Comparison of ENCODE assay signal across 8 cellular contexts in the genomic region with DNA sequence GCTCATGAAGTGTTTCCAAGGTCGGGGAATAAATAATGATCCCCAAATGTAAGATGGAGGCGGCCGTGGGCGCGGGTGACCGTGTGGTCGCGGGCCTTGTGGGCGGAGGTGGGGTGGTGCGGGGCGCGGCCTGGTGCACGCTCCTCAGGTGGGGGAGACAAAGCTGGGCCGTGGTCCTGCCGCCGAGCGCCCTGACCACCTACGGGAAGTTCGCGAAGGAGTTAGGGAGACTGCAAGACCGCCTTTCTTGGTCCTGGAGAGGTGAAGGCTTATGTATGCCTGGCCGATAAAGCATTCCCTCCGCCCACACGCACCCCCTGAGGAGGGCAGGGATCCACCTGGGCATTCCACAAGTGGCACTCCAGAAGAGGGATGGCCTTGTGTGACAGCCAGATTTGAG. TPM values are rescaled to one million over a fixed set of nuclear protein-coding genes. Genes with fewer than 3 reads are reported as not detected.
A peak's percentile ranks its signal among the peaks of the same experiment; 100 is the strongest.
DNase-seq lines count a peak whose midpoint lies in the region; ATAC-seq, FAIRE-seq and TF ChIP-seq lines count a peak whose summit lies in the region.

No MANE protein-coding gene starts in this region.

- DNase-seq in DND-41 (no peak), PC-3 (no peak), pancreas (peak in 2 of 6 donors; percentile 34 to 61), HT-29 (ENCODE audit: low spot score) (no peak), HEK293T (ENCODE audit: extremely low spot score) (no peak)

- no peaks in the 10 kb centered on the region for H3K36me3 ChIP-seq in DND-41 (ENCODE audit: insufficient read depth, low read length)
- H3K36me3 ChIP-seq in PC-3 (ENCODE audit: low read depth, low read length), result no peaks in the 10 kb centered on the region
- H3K36me3 ChIP-seq in pancreas, result no peaks in the 10 kb centered on the region

- H3K9ac ChIP-seq in DND-41 (ENCODE audit: low read depth, low read length), result no peak overlapping the region
- peak overlapping the region; percentile 26; the same call in 1 of the 2 replicates for H3K9ac ChIP-seq in PC-3 (ENCODE audit: low read length)

- no peak overlapping the region for H3K27ac ChIP-seq in DND-41 (ENCODE audit: low read length)
- H3K27ac ChIP-seq in PC-3 (ENCODE audit: low read length), result no peak overlapping the region
- H3K27ac ChIP-seq in pancreas, result peak overlapping the region; percentile 41 to 86 (median 65)

- CTCF ChIA-PET in PC-3 (lab: Charles Lee) (no interaction called here), HEK293T (lab: Yijun Ruan, JAX) (no interaction called here)

- TF ChIP-seq POLR2A in GM18505 (IDR thresholded peaks at IDR 0.05; ENCODE audit: borderline replicate concordance, extremely low read depth, insufficient read depth, insufficient read length), result no peak

- WGBS in pancreas, 2 donors, result 52 to 66% methylated on average over 17 to 24 of the region's 24 CpGs

- H3K4me1 ChIP-seq in DND-41 (ENCODE audit: insufficient read depth, low read length), result peaks cover 18% of the 10 kb centered on the region
- peaks cover 6% of the 10 kb centered on the region for H3K4me1 ChIP-seq in PC-3 (ENCODE audit: insufficient read depth, low read length)
- peaks cover 0 to 4% (median 0%) of the 10 kb centered on the region in 3 donors for H3K4me1 ChIP-seq in pancreas

- no peaks in the 10 kb centered on the region for H3K79me2 ChIP-seq in DND-41 (ENCODE audit: insufficient read depth, low read length)
- H3K79me2 ChIP-seq in PC-3 (ENCODE audit: low read length), result no peaks in the 10 kb centered on the region

- H3K9me3 ChIP-seq in DND-41 (ENCODE audit: insufficient read depth, low read length, severe bottlenecking) (no peaks in the 10 kb centered on the region), PC-3 (ENCODE audit: low read length) (no peaks in the 10 kb centered on the region), pancreas (no peaks in the 10 kb centered on the region)

- H3K9me2 ChIP-seq in PC-3 (replicated peaks; ENCODE audit: low read length), result no peaks in the 10 kb centered on the region

- H3F3A ChIP-seq in PC-3 (ENCODE audit: low read length, unreplicated experiment), result no peaks in the 10 kb centered on the region

- intact Hi-C loops in PC-3 (cut with micrococcal nuclease), result no loop called here
- intact Hi-C loops in pancreas (cut with DNase I), result no loop called here

- BruUV-seq in PC-3 (replicated peaks; lab: Mats Ljungman, UMichigan), result no TSS peak

- no peak for FAIRE-seq in pancreas (lab: Jason Lieb, UNC)

- H3K4me2 ChIP-seq in DND-41 (ENCODE audit: insufficient read depth, low read length), result peak overlapping the region; percentile 90
- H3K4me2 ChIP-seq in PC-3 (ENCODE audit: low read length), result peak overlapping the region; percentile 80

- H3K27me3 ChIP-seq in DND-41 (ENCODE audit: insufficient read depth, low read length, poor library complexity), result no peaks in the 10 kb centered on the region
- H3K27me3 ChIP-seq in PC-3 (ENCODE audit: low read length), result no peaks in the 10 kb centered on the region
- H3K27me3 ChIP-seq in pancreas, result no peaks in the 10 kb centered on the region

- TF ChIP-seq CTCF in DND-41 (IDR thresholded peaks at IDR 0.05; ENCODE audit: borderline replicate concordance, extremely low read depth, low read length, poor library complexity, severe bottlenecking), result no peak
- TF ChIP-seq CTCF in PC-3 (conservative IDR thresholded peaks at IDR 0.05; ENCODE audit: low read depth, low read length), result no peak
- no peak for TF ChIP-seq CTCF in pancreas (IDR thresholded peaks at IDR 0.05)

- no peak for ATAC-seq in DND-41 (ENCODE audit: insufficient read depth, low read depth)
- no peak for ATAC-seq in PC-3
- ATAC-seq in esophagus mucosa, result peak; percentile 3
- ATAC-seq in pancreas, result peak in 2 of 4 donors; percentile 1 to 3
- no peak for ATAC-seq in GM18505 (IDR thresholded peaks at IDR 0.05; ENCODE audit: unreplicated experiment)
- ATAC-seq in HG02610 (IDR thresholded peaks at IDR 0.05; ENCODE audit: unreplicated experiment), result no peak

- H3K4me3 ChIP-seq in DND-41 (ENCODE audit: low read depth in 1 of 2, low read length in 2 of 2), result no peak overlapping the region
- H3K4me3 ChIP-seq in PC-3 (ENCODE audit: low read length), result peak overlapping the region; percentile 69
- H3K4me3 ChIP-seq in pancreas, result peak overlapping the region; percentile 73 to 89 (median 86)

- H4K20me1 ChIP-seq in DND-41 (ENCODE audit: insufficient read depth, low read length), result no peaks in the 10 kb centered on the region
- no peaks in the 10 kb centered on the region for H4K20me1 ChIP-seq in PC-3 (ENCODE audit: low read length)

- POLR2A ChIA-PET in PC-3 (lab: Charles Lee; ENCODE audit: unreplicated experiment), result interaction anchor here (0.5 kb wide), 1 partner anchor 229 kb away, joined by 8 read pairs; no protein-coding TSS in a partner anchor
- POLR2A ChIA-PET in HEK293T (lab: Yijun Ruan, JAX), result interaction anchor here (1.4 to 1.5 kb wide), 2 partner anchors 12 to 18 kb away, joined by 3 to 4 read pairs; no protein-coding TSS in a partner anchor

- H2AFZ ChIP-seq in DND-41 (ENCODE audit: low read depth, low read length) (no peak overlapping the region), PC-3 (ENCODE audit: low read length) (peak overlapping the region; percentile 71)

TF ChIP-seq in HEK293T, 16 proteins besides CTCF, POLR2A, EP300 and RAD21:
- TF ChIP-seq ZNF384 (IDR thresholded peaks at IDR 0.05), result no peak
- no peak for TF ChIP-seq FOXM1 (IDR thresholded peaks at IDR 0.05; ENCODE audit: borderline replicate concordance)
- no peak for TF ChIP-seq TARDBP (IDR thresholded peaks at IDR 0.05)
- TF ChIP-seq CTBP1 (IDR thresholded peaks at IDR 0.05; ENCODE audit: borderline replicate concordance), result no peak
- TF ChIP-seq LEF1 (IDR thresholded peaks at IDR 0.05; ENCODE audit: borderline replicate concordance), result no peak
- TF ChIP-seq, protein P1, sequence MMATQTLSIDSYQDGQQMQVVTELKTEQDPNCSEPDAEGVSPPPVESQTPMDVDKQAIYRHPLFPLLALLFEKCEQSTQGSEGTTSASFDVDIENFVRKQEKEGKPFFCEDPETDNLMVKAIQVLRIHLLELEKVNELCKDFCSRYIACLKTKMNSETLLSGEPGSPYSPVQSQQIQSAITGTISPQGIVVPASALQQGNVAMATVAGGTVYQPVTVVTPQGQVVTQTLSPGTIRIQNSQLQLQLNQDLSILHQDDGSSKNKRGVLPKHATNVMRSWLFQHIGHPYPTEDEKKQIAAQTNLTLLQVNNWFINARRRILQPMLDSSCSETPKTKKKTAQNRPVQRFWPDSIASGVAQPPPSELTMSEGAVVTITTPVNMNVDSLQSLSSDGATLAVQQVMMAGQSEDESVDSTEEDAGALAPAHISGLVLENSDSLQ (IDR thresholded peaks at IDR 0.05), result no peak
- TF ChIP-seq ARNT (IDR thresholded peaks at IDR 0.05), result no peak
- no peak for TF ChIP-seq L3MBTL2 (conservative IDR thresholded peaks at IDR 0.05)
- TF ChIP-seq SP1 (IDR thresholded peaks at IDR 0.05), result no peak
- TF ChIP-seq FOXA1 (IDR thresholded peaks at IDR 0.05), result no peak
- no peak for TF ChIP-seq ELF4 (IDR thresholded peaks at IDR 0.05)
- no peak for TF ChIP-seq FOXK2 (IDR thresholded peaks at IDR 0.05)

RNA-seq across cellular contexts. Expression of a gene that starts 1.6 kb away (rescaled TPM):
- total RNA-seq in PC-3 (2014; rRNA removed), result 5.4 and 6.3 TPM in 2 replicates
- total RNA-seq in esophagus mucosa, result 6.1 TPM
- 10 to 100 TPM in 4 of 6 donors, 1 to 10 TPM in 2; 8.7 to 12.8 (median 11.4) TPM for total RNA-seq in pancreas
- 10 to 100 TPM in 1 of 2 donors, 1 to 10 TPM in 1; 8.7 to 14.9 TPM for polyA plus RNA-seq in pancreas
- total RNA-seq in HT-29 (2014; rRNA removed; shearing (Covaris generic)), result 7.2 and 8.5 TPM in 2 replicates

Comparison
In these comparisons a context has a peak if more than half of its experiments do, and no peak if none do; other contexts are left out.
1. H3K27ac ChIP-seq: peak in pancreas (4 of 4); none in DND-41 (single experiment) and PC-3 (single experiment).
2. H3K4me3 ChIP-seq: peak in PC-3 (single experiment) and pancreas (4 of 4); none in DND-41 (0 of 2).